ENCODE assay signal across 7 cellular contexts in the genomic region with DNA sequence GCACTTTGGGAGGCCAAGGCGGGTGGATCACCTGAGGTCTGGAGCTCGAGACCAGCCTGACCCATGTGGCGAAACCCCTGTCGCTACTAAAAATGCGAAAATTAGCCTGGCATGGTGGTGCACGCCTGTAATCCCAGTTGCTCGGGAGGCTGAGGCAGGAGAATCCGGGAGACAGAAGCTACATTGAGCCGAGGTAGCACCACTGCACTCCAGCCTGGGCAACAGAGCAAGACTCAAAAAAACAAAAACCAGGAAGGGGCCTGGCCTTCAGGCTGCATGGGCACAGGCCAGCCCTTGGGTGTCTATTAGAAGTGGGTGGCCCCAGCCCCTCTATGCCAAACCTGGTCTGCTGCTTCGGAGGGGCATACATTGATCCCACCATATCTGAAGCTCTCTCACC.
"Had no signal": no experiment of that assay in that cellular context is flagged by ENCODE, and none has a peak within 500 bp of the region (broad histone marks: within the 10 kb centered on the region; RNA-seq: fewer than 3 reads in every experiment).

No MANE protein-coding gene starts in this region.

- ATAC-seq: HCT116, K562 had no signal

- H3K27ac Mint-ChIP-seq: HFFc6 had no signal

- DNase-seq: GOT3, HFFc6, IMR-90, KG1 had no signal

- H3K4me3 Mint-ChIP-seq: HFFc6 had no signal

- H3K36me3 ChIP-seq: HAP-1 had no signal

- H3K9me3 Mint-ChIP-seq: HFFc6 had no signal

- H3K9me3 ChIP-seq: HAP-1 had no signal

- H3K4me3 ChIP-seq: HAP-1, K562 had no signal

- H3K4me1 ChIP-seq: HAP-1 had no signal
